Comparison of ENCODE assay signal across 36 cellular contexts in genomic region chr11:1622076-1622475, GRCh38. TPM values are rescaled to one million over a fixed set of nuclear protein-coding genes. Genes with fewer than 3 reads are reported as not detected.
"Had no signal": no experiment of that assay in that cellular context is flagged by ENCODE, and none has a peak within 500 bp of the region (broad histone marks: within the 10 kb centered on the region; RNA-seq: fewer than 3 reads in every experiment).

Gene KRTAP5-4 (minus strand): TSS chr11:1622138. CDS start chr11:1622093, 45 bp downstream.

- H3K4me3 ChIP-seq: adrenal gland, heart left ventricle, right lobe of liver, thoracic aorta, uterus had no signal

- H3K27me3 ChIP-seq: right lobe of liver, uterus had no signal

- H3K9me3 Mint-ChIP-seq: activated naive CD4-positive, alpha-beta T cell treated with anti-CD3 and anti-CD28 coated beads for 36 hours; activated naive CD8-positive, alpha-beta T cell treated with anti-CD3 and anti-CD28 coated beads for 36 hours; dendritic cell treated with granulocyte-macrophage colony-stimulating factor and Interleukin-4, amounts not matched to agents 40 ng/mL and 50 ng/mL, for 4 days; immature natural killer cell; natural killer cell; stimulated activated effector memory CD8-positive, alpha-beta T cell treated with anti-CD3 and anti-CD28 coated beads, Interleukin-12 subunit alpha, Interleukin-12 subunit beta, amount 100 ng/mL, for 72 hours; stimulated activated naive CD8-positive, alpha-beta T cell treated with anti-CD3 and anti-CD28 coated beads, Interleukin-15, Interleukin-2, amounts not matched to agents 100 ng/mL and 50 ng/mL, for 24 hours had no signal

- H3K4me1 Mint-ChIP-seq: brain had no signal

- DNase-seq: activated CD4-positive, alpha-beta T cell treated with anti-CD3 and anti-CD28 coated beads for 48 hours; activated CD4-positive, alpha-beta T cell treated with anti-CD3 and anti-CD28 coated beads, Interleukin-2, amount 50 U/mL, for 48 hours; activated CD8-positive, alpha-beta memory T cell treated with anti-CD3 and anti-CD28 coated beads for 24 hours; activated effector memory CD4-positive, alpha-beta T cell treated with anti-CD3 and anti-CD28 coated beads, Interleukin-2, amount 50 U/mL, for 16 hours; activated naive CD4-positive, alpha-beta T cell treated with anti-CD3 and anti-CD28 coated beads for 36 hours; activated naive CD8-positive, alpha-beta T cell treated with anti-CD3 and anti-CD28 coated beads for 36 hours; adrenal gland; aorta; endodermal cell; foreskin fibroblast; heart left ventricle; hypothalamus; immature natural killer cell; midbrain; natural killer cell; right lobe of liver; stimulated activated CD4-positive, alpha-beta T cell treated with anti-CD3 and anti-CD28 coated beads, Interleukin-12 subunit alpha, Interleukin-12 subunit beta, amount 100 ng/mL, for 4 hours; stimulated activated CD4-positive, alpha-beta T cell treated with anti-CD3 and anti-CD28 coated beads, Interleukin-4, amount 100 ng/mL, for 1 hour; T1000; uterus; WERI-Rb-1 had no signal

- H3K9me3 ChIP-seq: adrenal gland, heart left ventricle, right lobe of liver, thoracic aorta, uterus had no signal

- H3K27ac ChIP-seq: adrenal gland, heart left ventricle, right lobe of liver, thoracic aorta, uterus, WERI-Rb-1 had no signal

- H3K4me3 Mint-ChIP-seq: activated naive CD4-positive, alpha-beta T cell treated with anti-CD3 and anti-CD28 coated beads for 36 hours; activated naive CD8-positive, alpha-beta T cell treated with anti-CD3 and anti-CD28 coated beads for 36 hours; brain; dendritic cell treated with granulocyte-macrophage colony-stimulating factor and Interleukin-4, amounts not matched to agents 40 ng/mL and 50 ng/mL, for 4 days; endodermal cell; natural killer cell; stimulated activated effector memory CD8-positive, alpha-beta T cell treated with anti-CD3 and anti-CD28 coated beads, Interleukin-12 subunit alpha, Interleukin-12 subunit beta, amount 100 ng/mL, for 72 hours; stimulated activated naive CD8-positive, alpha-beta T cell treated with anti-CD3 and anti-CD28 coated beads, Interleukin-15, Interleukin-2, amounts not matched to agents 100 ng/mL and 50 ng/mL, for 24 hours; type B pancreatic cell had no signal

- ATAC-seq: activated CD4-positive, CD25-positive, alpha-beta regulatory T cell treated with anti-CD3 and anti-CD28 coated beads, Interleukin-2, amount 50 U/mL, for 24 hours; esophagus mucosa; heart left ventricle; natural killer cell; stimulated activated effector memory CD8-positive, alpha-beta T cell treated with anti-CD3 and anti-CD28 coated beads, Interleukin-12 subunit alpha, Interleukin-12 subunit beta, amount 100 ng/mL, for 72 hours had no signal

- H3K4me1 ChIP-seq: adrenal gland, heart left ventricle, right lobe of liver, uterus had no signal

- H3K27ac Mint-ChIP-seq: activated naive CD4-positive, alpha-beta T cell treated with anti-CD3 and anti-CD28 coated beads for 36 hours; activated naive CD8-positive, alpha-beta T cell treated with anti-CD3 and anti-CD28 coated beads for 36 hours; brain; dendritic cell treated with granulocyte-macrophage colony-stimulating factor and Interleukin-4, amounts not matched to agents 40 ng/mL and 50 ng/mL, for 4 days; endodermal cell; natural killer cell; progenitor cell of endocrine pancreas; stimulated activated effector memory CD8-positive, alpha-beta T cell treated with anti-CD3 and anti-CD28 coated beads, Interleukin-12 subunit alpha, Interleukin-12 subunit beta, amount 100 ng/mL, for 72 hours; stimulated activated naive CD8-positive, alpha-beta T cell treated with anti-CD3 and anti-CD28 coated beads, Interleukin-15, Interleukin-2, amounts not matched to agents 100 ng/mL and 50 ng/mL, for 24 hours; type B pancreatic cell had no signal

- H3K36me3 Mint-ChIP-seq: activated naive CD8-positive, alpha-beta T cell treated with anti-CD3 and anti-CD28 coated beads for 36 hours; brain; immature natural killer cell; natural killer cell; stimulated activated effector memory CD8-positive, alpha-beta T cell treated with anti-CD3 and anti-CD28 coated beads, Interleukin-12 subunit alpha, Interleukin-12 subunit beta, amount 100 ng/mL, for 72 hours; type B pancreatic cell had no signal

- H3K36me3 ChIP-seq: adrenal gland, heart left ventricle, right lobe of liver, thoracic aorta, uterus, WERI-Rb-1 had no signal

- FAIRE-seq: kidney had no signal

RNA-seq across cellular contexts. Expression of gene KRTAP5-4, which starts in this region (rescaled TPM):
- total RNA-seq: activated naive CD4-positive, alpha-beta T cell treated with anti-CD3 and anti-CD28 coated beads for 36 hours; activated naive CD8-positive, alpha-beta T cell treated with anti-CD3 and anti-CD28 coated beads for 36 hours; adrenal gland; aorta; cardiac septum; endodermal cell; esophagus mucosa; heart left ventricle; kidney; natural killer cell; osteocyte; progenitor cell of endocrine pancreas; renal cortical epithelial cell; right lobe of liver; skeletal muscle tissue; subcutaneous adipose tissue; thoracic aorta; uterus had no signal
- polyA plus RNA-seq: adrenal gland, aorta, heart left ventricle, immature natural killer cell had no signal
